ENCODE assay signal across 8 cellular contexts in the genomic region with DNA sequence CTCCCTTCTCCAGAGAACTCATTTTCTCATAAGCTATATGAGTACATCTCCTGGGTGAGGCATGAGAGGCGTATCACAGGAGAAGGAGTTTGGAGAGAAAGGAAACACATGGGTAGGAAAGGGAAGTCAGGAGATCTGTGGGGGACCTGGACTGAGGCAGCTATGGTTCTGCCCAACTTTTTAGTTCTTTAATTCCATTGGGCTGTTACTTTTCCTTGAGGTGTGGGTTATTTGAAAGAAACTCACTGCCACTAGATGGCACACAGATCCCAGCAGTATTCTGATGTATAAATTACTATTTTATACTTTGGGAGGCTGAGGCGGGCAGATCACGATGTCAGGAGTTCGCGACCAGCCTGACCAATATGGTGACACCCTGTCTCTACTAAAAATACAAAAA.
A peak's percentile ranks its signal among the peaks of the same experiment; 100 is the strongest.
DNase-seq lines count a peak whose midpoint lies in the region; ATAC-seq and TF ChIP-seq lines count a peak whose summit lies in the region.

No MANE protein-coding gene starts in this region.

- peak; percentile 72 to 79 for TF ChIP-seq RAD21 in liver (IDR thresholded peaks at IDR 0.05)

- H3K4me1 ChIP-seq in liver (ENCODE audit: control insufficient read depth in 4 of 4, insufficient read depth in 4 of 4, low read length in 3 of 4): no peaks in the 10 kb centered on the region

- 72% methylated on average over 5 of the region's 5 CpGs for WGBS in liver

- in situ Hi-C loops in KBM-7 (cut with MboI; ENCODE audit: low pct_unique_long_range_greater_than_20kb, low sequenced_read_pairs): no loop called here

- ATAC-seq in HG02938 (IDR thresholded peaks at IDR 0.05; ENCODE audit: unreplicated experiment): no peak

- DNase-seq in COR-L47 (lab: John Stamatoyannopoulos, UW): peak; percentile 25
- peak; percentile 67 for DNase-seq in KBM-7
- DNase-seq in astrocyte of the hippocampus (ENCODE audit: low read depth, low spot score): peak; percentile 67
- DNase-seq in T1000 (lab: John Stamatoyannopoulos, UW): no peak
- no peak for DNase-seq in NCI-H524 treated with DMSO at 0.1 percent for 48 hours (lab: John Stamatoyannopoulos, UW)
- DNase-seq in occipital lobe (lab: John Stamatoyannopoulos, UW): no peak

- H3K9ac ChIP-seq in liver (ENCODE audit: low read depth in 1 of 2, low read length in 2 of 2): no peak overlapping the region

- H3K4me3 ChIP-seq in liver (ENCODE audit: low read depth in 1 of 3, low read length in 3 of 3): no peak overlapping the region

- no peaks in the 10 kb centered on the region for H3K36me3 ChIP-seq in liver (ENCODE audit: control insufficient read depth in 4 of 4, insufficient read depth in 3 of 4, low read depth in 1 of 4, low read length in 3 of 4)

- H3K27ac ChIP-seq in liver (ENCODE audit: low read depth in 1 of 2, low read length in 2 of 2): no peak overlapping the region

- no peaks in the 10 kb centered on the region for H3K27me3 ChIP-seq in liver (ENCODE audit: control insufficient read depth in 4 of 4, insufficient read depth in 4 of 4, low read length in 3 of 4)

- TF ChIP-seq CTCF in liver (IDR thresholded peaks at IDR 0.05; ENCODE audit: low read depth, low read length, missing input control): peak; percentile 33

- H3K9me3 ChIP-seq in liver (ENCODE audit: control insufficient read depth in 4 of 4, low read length in 3 of 4): no peaks in the 10 kb centered on the region

TF ChIP-seq in liver, 16 proteins besides CTCF, POLR2A, EP300 and RAD21:
- TF ChIP-seq, protein P1, sequence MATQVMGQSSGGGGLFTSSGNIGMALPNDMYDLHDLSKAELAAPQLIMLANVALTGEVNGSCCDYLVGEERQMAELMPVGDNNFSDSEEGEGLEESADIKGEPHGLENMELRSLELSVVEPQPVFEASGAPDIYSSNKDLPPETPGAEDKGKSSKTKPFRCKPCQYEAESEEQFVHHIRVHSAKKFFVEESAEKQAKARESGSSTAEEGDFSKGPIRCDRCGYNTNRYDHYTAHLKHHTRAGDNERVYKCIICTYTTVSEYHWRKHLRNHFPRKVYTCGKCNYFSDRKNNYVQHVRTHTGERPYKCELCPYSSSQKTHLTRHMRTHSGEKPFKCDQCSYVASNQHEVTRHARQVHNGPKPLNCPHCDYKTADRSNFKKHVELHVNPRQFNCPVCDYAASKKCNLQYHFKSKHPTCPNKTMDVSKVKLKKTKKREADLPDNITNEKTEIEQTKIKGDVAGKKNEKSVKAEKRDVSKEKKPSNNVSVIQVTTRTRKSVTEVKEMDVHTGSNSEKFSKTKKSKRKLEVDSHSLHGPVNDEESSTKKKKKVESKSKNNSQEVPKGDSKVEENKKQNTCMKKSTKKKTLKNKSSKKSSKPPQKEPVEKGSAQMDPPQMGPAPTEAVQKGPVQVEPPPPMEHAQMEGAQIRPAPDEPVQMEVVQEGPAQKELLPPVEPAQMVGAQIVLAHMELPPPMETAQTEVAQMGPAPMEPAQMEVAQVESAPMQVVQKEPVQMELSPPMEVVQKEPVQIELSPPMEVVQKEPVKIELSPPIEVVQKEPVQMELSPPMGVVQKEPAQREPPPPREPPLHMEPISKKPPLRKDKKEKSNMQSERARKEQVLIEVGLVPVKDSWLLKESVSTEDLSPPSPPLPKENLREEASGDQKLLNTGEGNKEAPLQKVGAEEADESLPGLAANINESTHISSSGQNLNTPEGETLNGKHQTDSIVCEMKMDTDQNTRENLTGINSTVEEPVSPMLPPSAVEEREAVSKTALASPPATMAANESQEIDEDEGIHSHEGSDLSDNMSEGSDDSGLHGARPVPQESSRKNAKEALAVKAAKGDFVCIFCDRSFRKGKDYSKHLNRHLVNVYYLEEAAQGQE (IDR thresholded peaks at IDR 0.05): no peak
- TF ChIP-seq NR2F2 (IDR thresholded peaks at IDR 0.05): no peak
- no peak for TF ChIP-seq EGR1 (IDR thresholded peaks at IDR 0.05; ENCODE audit: low read depth in 2 of 2)
- no peak for TF ChIP-seq HNF4A (conservative IDR thresholded peaks at IDR 0.05)
- no peak for TF ChIP-seq FOXA2 (IDR thresholded peaks at IDR 0.05)
- no peak for TF ChIP-seq GABPA (IDR thresholded peaks at IDR 0.05 in 1 of 2, conservative IDR thresholded peaks at IDR 0.05 in 1 of 2)
- TF ChIP-seq, protein P2, sequence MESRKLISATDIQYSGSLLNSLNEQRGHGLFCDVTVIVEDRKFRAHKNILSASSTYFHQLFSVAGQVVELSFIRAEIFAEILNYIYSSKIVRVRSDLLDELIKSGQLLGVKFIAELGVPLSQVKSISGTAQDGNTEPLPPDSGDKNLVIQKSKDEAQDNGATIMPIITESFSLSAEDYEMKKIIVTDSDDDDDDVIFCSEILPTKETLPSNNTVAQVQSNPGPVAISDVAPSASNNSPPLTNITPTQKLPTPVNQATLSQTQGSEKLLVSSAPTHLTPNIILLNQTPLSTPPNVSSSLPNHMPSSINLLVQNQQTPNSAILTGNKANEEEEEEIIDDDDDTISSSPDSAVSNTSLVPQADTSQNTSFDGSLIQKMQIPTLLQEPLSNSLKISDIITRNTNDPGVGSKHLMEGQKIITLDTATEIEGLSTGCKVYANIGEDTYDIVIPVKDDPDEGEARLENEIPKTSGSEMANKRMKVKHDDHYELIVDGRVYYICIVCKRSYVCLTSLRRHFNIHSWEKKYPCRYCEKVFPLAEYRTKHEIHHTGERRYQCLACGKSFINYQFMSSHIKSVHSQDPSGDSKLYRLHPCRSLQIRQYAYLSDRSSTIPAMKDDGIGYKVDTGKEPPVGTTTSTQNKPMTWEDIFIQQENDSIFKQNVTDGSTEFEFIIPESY (IDR thresholded peaks at IDR 0.05): no peak

Comparison
In these comparisons a context has a peak if more than half of its experiments do, and no peak if none do; other contexts are left out.
1. DNase-seq: peak in COR-L47 (single experiment), KBM-7 (single experiment) and astrocyte of the hippocampus (single experiment); none in T1000 (single experiment), NCI-H524 treated with DMSO at 0.1 percent for 48 hours (single experiment) and occipital lobe (single experiment).